Comparison of ENCODE assay signal across 8 cellular contexts in genomic region chr1:225923692-225924555, GRCh38. TPM values are rescaled to one million over a fixed set of nuclear protein-coding genes. Genes with fewer than 3 reads are reported as not detected.
A peak's percentile ranks its signal among the peaks of the same experiment; 100 is the strongest.
DNase-seq lines count a peak whose midpoint lies in the region; ATAC-seq, FAIRE-seq and TF ChIP-seq lines count a peak whose summit lies in the region.

Gene PYCR2 (minus strand): TSS chr1:225924250. CDS start chr1:225924110, 140 bp downstream.

- H3K36me3 ChIP-seq in bronchial epithelial cell (ENCODE audit: control insufficient read depth, insufficient read depth, low read length): peaks cover 17% of the 10 kb centered on the region

- no peak for TF ChIP-seq CTCF in AG04449 (IDR thresholded peaks at IDR 0.05; ENCODE audit: insufficient read depth, low read length, missing control alignments)
- no peak for TF ChIP-seq CTCF in WI38 (IDR thresholded peaks at IDR 0.05; ENCODE audit: low read depth, low read length)
- TF ChIP-seq CTCF in bronchial epithelial cell (IDR thresholded peaks at IDR 0.05; ENCODE audit: insufficient read depth, low read length, severe bottlenecking): no peak

- FAIRE-seq in bronchial epithelial cell (lab: Jason Lieb, UNC): no peak

- DNase-seq in AG04449 (ENCODE audit: low read depth, low spot score): peak; percentile 75
- peak; percentile 93 for DNase-seq in NCI-H2227 treated with DMSO at 0.1 percent for 48 hours (lab: John Stamatoyannopoulos, UW)
- DNase-seq in bronchial epithelial cell (ENCODE audit: low read depth): peak; percentile 86
- DNase-seq in inferior parietal cortex (ENCODE audit: extremely low spot score): peak; percentile 96
- DNase-seq in stimulated activated CD4-positive, alpha-beta T cell treated with anti-CD3 and anti-CD28 coated beads, Interleukin-12 subunit alpha, Interleukin-12 subunit beta, amount 100 ng/mL, for 24 hours (ENCODE audit: low read depth in 2 of 2): peak; percentile 89 to 90

- CTCF ChIA-PET in AG04449 (lab: Yijun Ruan, JAX): interaction anchor here (1.3 to 7.3 kb wide), 5 partner anchors 12 to 449 kb away, joined by 3 to 95 read pairs (median 8); no protein-coding TSS in a partner anchor

- peak; percentile 98 for ATAC-seq in GM18907 (IDR thresholded peaks at IDR 0.05; ENCODE audit: unreplicated experiment)
- ATAC-seq in HG03159 (IDR thresholded peaks at IDR 0.05; ENCODE audit: unreplicated experiment): peak; percentile 98

- H3K4me3 ChIP-seq in AG04449 (ENCODE audit: low read depth, low read length): peak within 1 kb of the TSS; percentile 95
- H3K4me3 ChIP-seq in WI38 (ENCODE audit: low read depth, low read length): peak within 1 kb of the TSS; percentile 92
- peak within 1 kb of the TSS; percentile 99 for H3K4me3 ChIP-seq in bronchial epithelial cell (ENCODE audit: low read depth, low read length)

- POLR2A ChIA-PET in AG04449 (lab: Yijun Ruan, JAX): interaction anchor here (0.8 to 1.6 kb wide), 7 partner anchors 8 to 456 kb away, joined by 3 to 4 read pairs (median 4); partner anchors contain the start of gene TMEM63A

- H3K27me3 ChIP-seq in bronchial epithelial cell (ENCODE audit: control insufficient read depth, insufficient read depth, low read length): no peaks in the 10 kb centered on the region

RNA-seq across cellular contexts. Expression of gene PYCR2, which starts in this region (rescaled TPM):
- 19.5 and 35.3 TPM in 2 replicates for total RNA-seq in bronchial epithelial cell

Comparison
In these comparisons a context has a peak if more than half of its experiments do, and no peak if none do; other contexts are left out.
1. Peak in every context shown above with its lines: DNase-seq, ATAC-seq and H3K4me3 ChIP-seq.